Comparison of ENCODE assay signal across 20 cellular contexts in the genomic region with DNA sequence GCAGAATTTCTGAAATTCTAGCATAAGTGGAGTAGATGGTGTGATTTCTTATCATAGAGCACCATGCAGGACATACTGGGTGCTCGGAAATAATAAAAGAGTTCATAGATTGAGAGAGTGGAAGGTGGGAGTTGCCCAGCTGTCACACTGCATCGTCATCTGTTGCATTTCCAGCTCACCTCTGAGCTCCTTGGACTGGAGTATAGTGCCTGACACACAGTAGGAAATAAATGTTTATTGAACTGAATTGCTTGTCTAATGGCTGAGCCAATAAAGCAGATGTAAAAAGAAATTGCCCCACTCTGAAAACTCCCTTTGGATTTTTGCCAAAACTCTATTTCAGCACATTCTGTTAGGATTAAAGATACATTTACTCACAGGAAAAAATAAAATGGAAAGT.
A peak's percentile ranks its signal among the peaks of the same experiment; 100 is the strongest.
DNase-seq lines count a peak whose midpoint lies in the region; TF ChIP-seq lines count a peak whose summit lies in the region.
"Had no signal": no experiment of that assay in that cellular context is flagged by ENCODE, and none has a peak within 500 bp of the region (broad histone marks: within the 10 kb centered on the region; RNA-seq: fewer than 3 reads in every experiment).

No MANE protein-coding gene starts in this region.

- H2BK12ac ChIP-seq in trophoblast cell (ENCODE audit: low read length) = no peak overlapping the region

- peaks cover 2% of the 10 kb centered on the region for H3K9me3 ChIP-seq in trophoblast cell (ENCODE audit: insufficient read depth, low read depth, low read length)
- H3K9me3 ChIP-seq in effector memory CD4-positive, alpha-beta T cell (ENCODE audit: control insufficient read depth, low read length) = no peaks in the 10 kb centered on the region
- H3K9me3 ChIP-seq: left ventricle myocardium inferior, ovary, SK-N-SH, thyroid gland had no signal

- no peak overlapping the region for H3K23ac ChIP-seq in trophoblast cell (ENCODE audit: low read length)

- no peak overlapping the region for H2BK5ac ChIP-seq in trophoblast cell (ENCODE audit: low read depth, low read length, poor library complexity)

- no peak overlapping the region for H3K4ac ChIP-seq in trophoblast cell (ENCODE audit: low read depth, low read length)

- H4K91ac ChIP-seq in trophoblast cell (ENCODE audit: low read depth, low read length) = no peak overlapping the region

- no peaks in the 10 kb centered on the region for H3K27me3 ChIP-seq in trophoblast cell (ENCODE audit: insufficient read depth, low read length)
- no peaks in the 10 kb centered on the region for H3K27me3 ChIP-seq in effector memory CD4-positive, alpha-beta T cell (replicated peaks; ENCODE audit: control insufficient read depth, insufficient read depth, low read length, poor library complexity, severe bottlenecking)
- H3K27me3 ChIP-seq: cardiac muscle cell, ovary, thyroid gland had no signal

- H4K8ac ChIP-seq in trophoblast cell (ENCODE audit: low read depth, low read length) = no peak overlapping the region

- no peak overlapping the region for H2BK120ac ChIP-seq in trophoblast cell (ENCODE audit: insufficient read depth, low read length, poor library complexity)

- H3K9ac ChIP-seq in trophoblast cell (ENCODE audit: low read length) = no peak overlapping the region
- H3K9ac ChIP-seq: SK-N-SH had no signal

- H3K27ac ChIP-seq in trophoblast cell (ENCODE audit: low read depth, low read length) = no peak overlapping the region
- no peak overlapping the region for H3K27ac ChIP-seq in effector memory CD4-positive, alpha-beta T cell (ENCODE audit: insufficient read depth, low read length, poor library complexity, severe bottlenecking)
- H3K27ac ChIP-seq: cardiac muscle cell, foreskin keratinocyte, left ventricle myocardium inferior, ovary, thyroid gland had no signal

- H4K12ac ChIP-seq in trophoblast cell (ENCODE audit: low read depth, low read length) = no peak overlapping the region

- no peak overlapping the region for H3K4me3 ChIP-seq in fibroblast of mammary gland (ENCODE audit: control insufficient read depth, low read depth, low read length)
- no peak overlapping the region for H3K4me3 ChIP-seq in trophoblast cell (ENCODE audit: low read depth, low read length)
- no peak overlapping the region for H3K4me3 ChIP-seq in effector memory CD4-positive, alpha-beta T cell (ENCODE audit: insufficient read depth, low read depth, low read length, poor library complexity, severe bottlenecking)
- H3K4me3 ChIP-seq: cardiac muscle cell, left ventricle myocardium inferior, ovary, thyroid gland had no signal

- H3K4me2 ChIP-seq in trophoblast cell (ENCODE audit: low read length) = no peak overlapping the region
- H3K4me2 ChIP-seq: SK-N-SH had no signal

- H2AK5ac ChIP-seq in trophoblast cell (ENCODE audit: low read length) = no peak overlapping the region

- no peak overlapping the region for H3K14ac ChIP-seq in trophoblast cell (ENCODE audit: low read length)

- no peaks in the 10 kb centered on the region for H3K79me1 ChIP-seq in trophoblast cell (ENCODE audit: low read length)

- peaks cover 4% of the 10 kb centered on the region in 2 experiments for H3K4me1 ChIP-seq in trophoblast cell (ENCODE audit: control insufficient read depth in 1 of 2, insufficient read depth in 2 of 2, low read length in 2 of 2)
- H3K4me1 ChIP-seq in effector memory CD4-positive, alpha-beta T cell (ENCODE audit: control insufficient read depth, insufficient read depth, low read length, poor library complexity, severe bottlenecking) = no peaks in the 10 kb centered on the region
- H3K4me1 ChIP-seq: foreskin keratinocyte, left ventricle myocardium inferior had no signal

- TF ChIP-seq CTCF in fibroblast of mammary gland (conservative IDR thresholded peaks at IDR 0.05; ENCODE audit: control insufficient read depth, insufficient read depth, low read depth, low read length) = no peak

- H3K79me2 ChIP-seq in trophoblast cell (ENCODE audit: control insufficient read depth, insufficient read depth, low read length, poor library complexity) = no peaks in the 10 kb centered on the region

- no peaks in the 10 kb centered on the region for H3K36me3 ChIP-seq in trophoblast cell (ENCODE audit: control insufficient read depth in 1 of 2, insufficient read depth in 2 of 2, low read length in 2 of 2)
- H3K36me3 ChIP-seq in effector memory CD4-positive, alpha-beta T cell (ENCODE audit: control insufficient read depth, insufficient read depth, low read length) = no peaks in the 10 kb centered on the region
- H3K36me3 ChIP-seq: cardiac muscle cell, left ventricle myocardium inferior, ovary, thyroid gland had no signal

- peak; percentile 30 for DNase-seq in NCI-H146 treated with DMSO at 0.1 percent for 48 hours (lab: John Stamatoyannopoulos, UW; ENCODE audit: unreplicated experiment)
- peak; percentile 40 for DNase-seq in NCI-H82 (lab: John Stamatoyannopoulos, UW)
- peak; percentile 35 for DNase-seq in fibroblast of mammary gland (ENCODE audit: low read depth)
- peak; percentile 3 to 64 for DNase-seq in trophoblast cell
- no peak for DNase-seq in effector memory CD4-positive, alpha-beta T cell
- no peak for DNase-seq in COLO668 (lab: John Stamatoyannopoulos, UW; ENCODE audit: unreplicated experiment)
- no peak for DNase-seq in GF-D8 (lab: John Stamatoyannopoulos, UW)
- DNase-seq: activated CD4-positive, alpha-beta T cell treated with anti-CD3 and anti-CD28 coated beads, Interleukin-2, amount 50 U/mL, for 1 hour; activated naive CD4-positive, alpha-beta T cell treated with anti-CD3 and anti-CD28 coated beads, Interleukin-2, amount 10 ng/mL, durations not matched to agents 7 days and 5 days; foreskin keratinocyte; immature natural killer cell; left ventricle myocardium inferior; NCI-H526; ovary; right cardiac atrium; SK-N-SH; stimulated activated naive CD8-positive, alpha-beta T cell treated with anti-CD3 and anti-CD28 coated beads, Interleukin-15, amount 100 ng/mL, for 72 hours; T-helper 2 cell had no signal

- WGBS in trophoblast cell (ENCODE audit: extremely low coverage, insufficient coverage, insufficient read length) = no CpG with 5 or more reads among the region's 2 CpGs

- no peak overlapping the region for H2AFZ ChIP-seq in trophoblast cell (ENCODE audit: insufficient read depth, low read length, poor library complexity)

- no peak overlapping the region for H3K18ac ChIP-seq in trophoblast cell (ENCODE audit: low read length)

Comparison
In these comparisons a context has a peak if more than half of its experiments do, and no peak if none do; other contexts are left out.
1. DNase-seq: peak in NCI-H146 treated with DMSO at 0.1 percent for 48 hours (single experiment), NCI-H82 (single experiment), fibroblast of mammary gland (single experiment) and trophoblast cell (2 of 2); none in effector memory CD4-positive, alpha-beta T cell (0 of 3), COLO668 (single experiment) and GF-D8 (single experiment).